ENCODE assay signal across 23 cellular contexts in the genomic region with DNA sequence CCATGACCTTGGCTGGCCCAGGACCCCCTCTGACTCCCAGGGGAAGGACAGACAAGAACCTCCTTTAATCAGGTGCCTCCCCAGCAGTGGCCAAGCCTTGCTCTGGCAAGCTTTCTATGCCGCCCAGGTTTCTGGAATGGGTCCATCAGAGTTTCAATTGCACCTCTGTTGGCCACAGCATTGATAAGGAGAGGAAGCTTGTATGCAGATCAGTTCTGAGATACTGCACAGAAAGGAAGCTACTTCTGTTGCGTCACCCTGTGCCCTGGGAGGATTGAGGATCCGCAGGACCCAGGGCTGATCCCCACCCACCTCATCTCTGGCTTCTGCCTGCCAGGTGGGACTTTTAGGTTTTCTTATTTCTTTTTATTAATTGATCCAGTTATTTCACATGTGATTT.
"Had no signal": no experiment of that assay in that cellular context is flagged by ENCODE, and none has a peak within 500 bp of the region (broad histone marks: within the 10 kb centered on the region; RNA-seq: fewer than 3 reads in every experiment).

No MANE protein-coding gene starts in this region.

- H3K4me1 ChIP-seq: ascending aorta, esophagus squamous epithelium, lower lobe of right lung, psoas muscle, suprapubic skin had no signal

- H3K4me1 Mint-ChIP-seq: natural killer cell had no signal

- H3K36me3 ChIP-seq: ascending aorta, esophagus squamous epithelium, lower lobe of right lung, ovary, suprapubic skin had no signal

- H3K9me3 Mint-ChIP-seq: natural killer cell had no signal

- H3K9me3 ChIP-seq: ascending aorta, ovary, psoas muscle, suprapubic skin had no signal

- H3K27ac ChIP-seq: ascending aorta, esophagus squamous epithelium, lower lobe of right lung, ovary, psoas muscle, skin epidermis, suprapubic skin had no signal

- H3K36me3 Mint-ChIP-seq: natural killer cell, type B pancreatic cell had no signal

- DNase-seq: activated CD4-positive, alpha-beta T cell treated with anti-CD3 and anti-CD28 coated beads, Interleukin-2, amount 50 U/mL, for 1 hour; activated CD4-positive, CD25-positive, alpha-beta regulatory T cell treated with anti-CD3 and anti-CD28 coated beads, Interleukin-2, amount 50 U/mL, for 72 hours; activated CD8-positive, alpha-beta memory T cell treated with anti-CD3 and anti-CD28 coated beads, Interleukin-2, amount 50 U/mL, for 48 hours; activated effector memory CD4-positive, alpha-beta T cell treated with anti-CD3 and anti-CD28 coated beads, Interleukin-2, amount 50 U/mL, for 16 hours; activated naive CD4-positive, alpha-beta T cell treated with anti-CD3 and anti-CD28 coated beads, Interleukin-2, amount 50 U/mL, for 16 hours; activated T-cell treated with anti-CD3 and anti-CD28 coated beads, Interleukin-2, amount 50 U/mL, for 72 hours; effector CD8-positive, alpha-beta T cell; esophagus squamous epithelium; hippocampal formation; left cardiac atrium; lower lobe of right lung; natural killer cell; ovary; psoas muscle; right cardiac atrium; stimulated activated CD4-positive, alpha-beta T cell treated with anti-CD3 and anti-CD28 coated beads, Interleukin-15, amount 100 ng/mL, for 24 hours; stimulated activated CD4-positive, alpha-beta T cell treated with anti-CD3 and anti-CD28 coated beads, Interleukin-2, amount 100 ng/mL, for 48 hours; T1000 had no signal

- H3K27ac Mint-ChIP-seq: activated T-cell treated with anti-CD3 and anti-CD28 coated beads, Interleukin-2, amount 50 U/mL, for 72 hours; natural killer cell; stimulated activated naive CD8-positive, alpha-beta T cell treated with anti-CD3 and anti-CD28 coated beads, Interleukin-15, Interleukin-2, amounts not matched to agents 100 ng/mL and 50 ng/mL, for 24 hours; type B pancreatic cell had no signal

- H3K4me3 ChIP-seq: ascending aorta, esophagus squamous epithelium, lower lobe of right lung, ovary, psoas muscle, skin epidermis, suprapubic skin had no signal

- H3K27me3 ChIP-seq: ascending aorta, ovary, suprapubic skin had no signal

- ATAC-seq: activated T-cell treated with anti-CD3 and anti-CD28 coated beads, Interleukin-2, amount 50 U/mL, for 72 hours; left cardiac atrium; lower lobe of right lung; psoas muscle; right cardiac atrium had no signal

- H3K4me3 Mint-ChIP-seq: activated T-cell treated with anti-CD3 and anti-CD28 coated beads, Interleukin-2, amount 50 U/mL, for 72 hours; natural killer cell; stimulated activated naive CD8-positive, alpha-beta T cell treated with anti-CD3 and anti-CD28 coated beads, Interleukin-15, Interleukin-2, amounts not matched to agents 100 ng/mL and 50 ng/mL, for 24 hours; type B pancreatic cell had no signal
